In the genomic region with DNA sequence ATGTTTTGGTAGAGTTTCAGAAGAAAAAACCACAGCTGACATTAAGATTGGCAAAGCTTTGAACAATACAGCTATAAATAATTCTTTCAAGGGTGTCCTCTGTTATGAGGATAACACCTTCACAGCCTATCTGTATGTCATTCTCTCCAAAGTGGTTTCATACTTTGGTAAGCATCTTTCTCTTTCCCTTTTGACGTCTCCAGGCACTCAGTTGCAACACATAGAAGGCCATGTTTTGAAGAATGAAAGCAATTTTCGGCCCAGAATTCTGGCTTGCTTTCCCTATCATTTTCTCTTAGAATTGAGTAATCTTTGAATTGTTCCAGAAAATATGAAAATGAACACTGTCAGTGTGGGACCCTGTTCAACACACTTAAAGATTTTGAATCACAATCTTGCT, we compare ENCODE assay signal across 10 cellular contexts.
DNase-seq lines count a peak whose midpoint lies in the region; ATAC-seq, FAIRE-seq and TF ChIP-seq lines count a peak whose summit lies in the region.
"Had no signal": no experiment of that assay in that cellular context is flagged by ENCODE, and none has a peak within 500 bp of the region (broad histone marks: within the 10 kb centered on the region; RNA-seq: fewer than 3 reads in every experiment).

No MANE protein-coding gene starts in this region.

- peaks cover 18% of the 10 kb centered on the region for H3K9me3 ChIP-seq in left ventricle myocardium inferior (replicated peaks)
- H3K9me3 ChIP-seq: neutrophil had no signal

- H3K27me3 ChIP-seq in left ventricle myocardium inferior (ENCODE audit: low read depth), result no peaks in the 10 kb centered on the region
- H3K27me3 ChIP-seq: neutrophil had no signal

- TF ChIP-seq CTCF in left ventricle myocardium inferior (IDR thresholded peaks at IDR 0.05; ENCODE audit: borderline replicate concordance), result no peak

- H3K36me3 ChIP-seq in left ventricle myocardium inferior, result no peaks in the 10 kb centered on the region
- H3K36me3 ChIP-seq: neutrophil had no signal

- no peak for FAIRE-seq in H54 (lab: Jason Lieb, UNC)

- peak; percentile 96 for ATAC-seq in GM18498 (IDR thresholded peaks at IDR 0.05; ENCODE audit: unreplicated experiment)
- peak; percentile 71 for ATAC-seq in GM21515 (IDR thresholded peaks at IDR 0.05; ENCODE audit: unreplicated experiment)
- ATAC-seq in GM21528 (IDR thresholded peaks at IDR 0.05; ENCODE audit: low FRiP score, unreplicated experiment), result no peak
- ATAC-seq: Panc1 had no signal

- TF ChIP-seq POLR2A in H54 (IDR thresholded peaks at IDR 0.05; ENCODE audit: low read depth, low read length), result no peak

- no peak overlapping the region for H3K4me3 ChIP-seq in left ventricle myocardium inferior

- intact Hi-C loops in left ventricle myocardium inferior (cut with micrococcal nuclease), result no loop called here

- peaks cover 20% of the 10 kb centered on the region for H3K4me1 ChIP-seq in left ventricle myocardium inferior

- peak overlapping the region; percentile 57 for H3K27ac ChIP-seq in left ventricle myocardium inferior (replicated peaks)
- H3K27ac ChIP-seq: neutrophil had no signal

- peak; percentile 2 for DNase-seq in M059J (ENCODE audit: low read depth)
- DNase-seq in left ventricle myocardium inferior, result no peak
- no peak for DNase-seq in HUDEP-2 (lab: John Stamatoyannopoulos, UW; ENCODE audit: unreplicated experiment in 76 of 76)
- DNase-seq in effector CD8-positive, alpha-beta T cell (lab: John Stamatoyannopoulos, UW), result no peak
- DNase-seq in H54 (ENCODE audit: insufficient read length, low spot score), result no peak
